Comparison of ENCODE assay signal across 10 cellular contexts in genomic region chr17:63140255-63140654, GRCh38.
A peak's percentile ranks its signal among the peaks of the same experiment; 100 is the strongest.
DNase-seq lines count a peak whose midpoint lies in the region; ATAC-seq and TF ChIP-seq lines count a peak whose summit lies in the region.
"Had no signal": no experiment of that assay in that cellular context is flagged by ENCODE, and none has a peak within 500 bp of the region (broad histone marks: within the 10 kb centered on the region; RNA-seq: fewer than 3 reads in every experiment).

No MANE protein-coding gene starts in this region.

- H3K4me3 ChIP-seq in SJCRH30: no peak overlapping the region

- peaks cover 17% of the 10 kb centered on the region for H3K36me3 Mint-ChIP-seq in HFFc6 (ENCODE audit: low read depth)
- H3K36me3 Mint-ChIP-seq: type B pancreatic cell had no signal

- no peaks in the 10 kb centered on the region for H3K36me3 ChIP-seq in SJCRH30

- DNase-seq in COLO668 (lab: John Stamatoyannopoulos, UW; ENCODE audit: unreplicated experiment) (peak; percentile 1), HFFc6 (no peak), SJCRH30 (peak; percentile 69 to 86), inferior parietal cortex (ENCODE audit: extremely low spot score) (peak; percentile 61), NCI-H1092 (lab: John Stamatoyannopoulos, UW) (no peak)

- no peak for ATAC-seq in GM21825 (IDR thresholded peaks at IDR 0.05; ENCODE audit: unreplicated experiment)
- ATAC-seq in GM18861 (IDR thresholded peaks at IDR 0.05; ENCODE audit: unreplicated experiment): no peak
- no peak for ATAC-seq in HG02610 (IDR thresholded peaks at IDR 0.05; ENCODE audit: unreplicated experiment)

- H3K9me3 ChIP-seq in SJCRH30 (replicated peaks): no peaks in the 10 kb centered on the region

- H3K4me3 Mint-ChIP-seq in HFFc6: peak overlapping the region; percentile 15; the same call in 1 of the 2 replicates
- H3K4me3 Mint-ChIP-seq: type B pancreatic cell had no signal

- no peaks in the 10 kb centered on the region for H3K27me3 Mint-ChIP-seq in HFFc6 (ENCODE audit: insufficient read depth)
- H3K27me3 Mint-ChIP-seq: type B pancreatic cell had no signal

- H3K4me1 Mint-ChIP-seq in HFFc6 (ENCODE audit: low read depth): peaks cover 24% of the 10 kb centered on the region

- H3K9me3 Mint-ChIP-seq in HFFc6: no peaks in the 10 kb centered on the region
- H3K9me3 Mint-ChIP-seq: type B pancreatic cell had no signal

- no peaks in the 10 kb centered on the region for H3K27me3 ChIP-seq in SJCRH30

- no peak for TF ChIP-seq CTCF in HFFc6 (IDR thresholded peaks at IDR 0.05)

- H3K27ac Mint-ChIP-seq in HFFc6: peak overlapping the region; percentile 33; the same call in 1 of the 2 replicates
- H3K27ac Mint-ChIP-seq: type B pancreatic cell had no signal

- H3K27ac ChIP-seq in SJCRH30: peak overlapping the region; percentile 23
- H3K27ac ChIP-seq: epithelial cell of prostate had no signal

- H3K4me1 ChIP-seq in SJCRH30: peaks cover 9% of the 10 kb centered on the region

Comparison
In these comparisons a context has a peak if more than half of its experiments do, and no peak if none do; other contexts are left out.
1. DNase-seq: peak in COLO668 (single experiment), SJCRH30 (2 of 2) and inferior parietal cortex (single experiment); none in HFFc6 (single experiment) and NCI-H1092 (single experiment).